ENCODE assay signal across 18 cellular contexts in the genomic region with DNA sequence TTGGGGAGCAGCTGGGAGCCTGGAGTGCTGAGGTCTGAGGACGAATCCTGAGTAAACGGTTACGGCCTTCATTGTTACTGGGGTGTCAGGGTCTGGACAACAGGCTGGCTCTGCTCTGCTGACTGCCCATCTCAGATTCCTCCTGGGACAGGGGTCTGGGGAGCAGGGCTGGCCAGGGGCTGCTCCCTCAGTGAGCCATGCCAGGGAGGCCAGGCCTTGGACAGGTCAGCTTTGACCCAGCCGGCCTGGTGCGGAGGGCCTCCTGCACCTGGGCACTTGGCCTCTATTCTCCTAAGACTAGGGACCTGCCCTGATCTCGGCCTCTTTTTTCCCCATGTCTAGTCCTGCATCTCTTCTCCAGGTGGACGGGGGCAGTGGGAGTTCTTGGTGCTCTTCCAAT. TPM values are rescaled to one million over a fixed set of nuclear protein-coding genes. Genes with fewer than 3 reads are reported as not detected.
A peak's percentile ranks its signal among the peaks of the same experiment; 100 is the strongest.
DNase-seq lines count a peak whose midpoint lies in the region; TF ChIP-seq lines count a peak whose summit lies in the region.
"Had no signal": no experiment of that assay in that cellular context is flagged by ENCODE, and none has a peak within 500 bp of the region (broad histone marks: within the 10 kb centered on the region; RNA-seq: fewer than 3 reads in every experiment).

No MANE protein-coding gene starts in this region.

- peaks cover 26% of the 10 kb centered on the region for H3K4me1 Mint-ChIP-seq in brain
- peaks cover 7% of the 10 kb centered on the region for H3K4me1 Mint-ChIP-seq in HFFc6 (ENCODE audit: low read depth)
- H3K4me1 Mint-ChIP-seq in CD8-positive, alpha-beta memory T cell, result peaks cover 0 to under 1% (median 0%) of the 10 kb centered on the region in 3 donors
- H3K4me1 Mint-ChIP-seq: B cell had no signal

- H3K36me3 Mint-ChIP-seq in brain (peaks cover 34% of the 10 kb centered on the region), HFFc6 (ENCODE audit: low read depth) (no peaks in the 10 kb centered on the region)
- H3K36me3 Mint-ChIP-seq in CD8-positive, alpha-beta memory T cell, result peaks cover 0 to 4% (median 0%) of the 10 kb centered on the region in 3 donors

- H2AFZ ChIP-seq in Karpas-422 (ENCODE audit: low read length), result no peak overlapping the region
- H2AFZ ChIP-seq in neuronal stem cell (ENCODE audit: low read length), result no peak overlapping the region

- peaks cover 15% of the 10 kb centered on the region for H3K4me1 ChIP-seq in DOHH2 (ENCODE audit: control insufficient read depth, low read length)
- peaks cover 17% of the 10 kb centered on the region for H3K4me1 ChIP-seq in Karpas-422 (ENCODE audit: low read length)
- H3K4me1 ChIP-seq in neuronal stem cell (ENCODE audit: control insufficient read depth in 2 of 2, insufficient read depth in 1 of 2, low read depth in 1 of 2, low read length in 2 of 2), result peaks cover 0 to 2% of the 10 kb centered on the region in 2 donors
- H3K4me1 ChIP-seq in CD8-positive, alpha-beta memory T cell (ENCODE audit: insufficient read depth, low read length), result no peaks in the 10 kb centered on the region
- H3K4me1 ChIP-seq: Caco-2 had no signal

- H3K23ac ChIP-seq in neuronal stem cell (ENCODE audit: low read depth, low read length, poor library complexity), result no peak overlapping the region

- H3K9me3 Mint-ChIP-seq in brain (peaks cover 0 to 2% (median 0%) of the 10 kb centered on the region in 5 experiments), HFFc6 (no peaks in the 10 kb centered on the region)
- H3K9me3 Mint-ChIP-seq in CD8-positive, alpha-beta memory T cell, result peaks cover 0 to 2% (median 0%) of the 10 kb centered on the region in 5 donors

- H2BK120ac ChIP-seq in neuronal stem cell (ENCODE audit: low read depth, low read length), result peak overlapping the region; percentile 18

- H3K4me2 ChIP-seq in DOHH2 (ENCODE audit: low read length) (peak overlapping the region; percentile 64; the same call in 1 of the 2 replicates), Karpas-422 (ENCODE audit: low read depth, low read length, poor library complexity, severe bottlenecking) (peak overlapping the region; percentile 68), neuronal stem cell (ENCODE audit: insufficient read depth, low read length, poor library complexity, severe bottlenecking) (no peak overlapping the region)

- H3K79me2 ChIP-seq in DOHH2 (ENCODE audit: control insufficient read depth, low read length), result no peaks in the 10 kb centered on the region
- no peaks in the 10 kb centered on the region for H3K79me2 ChIP-seq in Karpas-422 (ENCODE audit: low read length)

- H3K27ac Mint-ChIP-seq in brain (peak overlapping the region in 3 of 5 experiments; percentile 32 to 56 (median 44)), HFFc6 (no peak overlapping the region)
- H3K27ac Mint-ChIP-seq in CD8-positive, alpha-beta memory T cell, result peak overlapping the region in 3 of 8 donors; percentile 1 to 62 (median 38)
- H3K27ac Mint-ChIP-seq: B cell had no signal

- no peak overlapping the region for H2BK5ac ChIP-seq in neuronal stem cell (ENCODE audit: low read length)

- no peak overlapping the region for H3K4ac ChIP-seq in neuronal stem cell (ENCODE audit: low read length)

- H4K91ac ChIP-seq in neuronal stem cell (ENCODE audit: low read depth, low read length, poor library complexity), result no peak overlapping the region

- peaks cover 4% of the 10 kb centered on the region; the same call in 1 of the 2 replicates for H3K9me3 ChIP-seq in DOHH2 (ENCODE audit: control insufficient read depth, insufficient read depth, low read length)
- H3K9me3 ChIP-seq in Karpas-422 (ENCODE audit: low read length), result no peaks in the 10 kb centered on the region
- no peaks in the 10 kb centered on the region for H3K9me3 ChIP-seq in neuronal stem cell (replicated peaks in 1 of 2; ENCODE audit: control insufficient read depth in 2 of 2, insufficient read depth in 1 of 2, low read depth in 1 of 2, low read length in 2 of 2)
- H3K9me3 ChIP-seq in CD8-positive, alpha-beta memory T cell (ENCODE audit: low read length), result no peaks in the 10 kb centered on the region
- H3K9me3 ChIP-seq: BLaER1 treated with 17β-estradiol and CSF1 and Interleukin-3, amounts not matched to agents 10 nM and 100 nM; Caco-2 had no signal

- H2AK5ac ChIP-seq in neuronal stem cell (ENCODE audit: low read depth, low read length), result no peak overlapping the region

- no peaks in the 10 kb centered on the region for H3K79me1 ChIP-seq in neuronal stem cell (ENCODE audit: low read depth, low read length)

- peak overlapping the region; percentile 71 for H3K4me3 ChIP-seq in DOHH2 (ENCODE audit: low read length)
- H3K4me3 ChIP-seq in Karpas-422 (ENCODE audit: low read length), result peak overlapping the region; percentile 75; the same call in 1 of the 2 replicates
- no peak overlapping the region for H3K4me3 ChIP-seq in neuronal stem cell (ENCODE audit: low read length in 2 of 2)
- no peak overlapping the region for H3K4me3 ChIP-seq in CD8-positive, alpha-beta memory T cell (ENCODE audit: low read length)
- H3K4me3 ChIP-seq: BLaER1 treated with 17β-estradiol and CSF1 and Interleukin-3, amounts not matched to agents 10 nM and 100 nM; K562 had no signal

- H3K18ac ChIP-seq in neuronal stem cell (ENCODE audit: low read length), result peak overlapping the region; percentile 2

- peak overlapping the region; percentile 73 for H3K9ac ChIP-seq in Karpas-422 (ENCODE audit: low read length)
- H3K9ac ChIP-seq in neuronal stem cell (ENCODE audit: low read depth, low read length, poor library complexity), result no peak overlapping the region
- H3K9ac ChIP-seq: BLaER1 treated with 17β-estradiol and CSF1 and Interleukin-3, amounts not matched to agents 10 nM and 100 nM had no signal

- no peak overlapping the region for H3K4me3 Mint-ChIP-seq in brain
- H3K4me3 Mint-ChIP-seq in HFFc6, result no peak overlapping the region
- H3K4me3 Mint-ChIP-seq in CD8-positive, alpha-beta memory T cell, result no peak overlapping the region
- H3K4me3 Mint-ChIP-seq: B cell had no signal

- H3K36me3 ChIP-seq in DOHH2 (ENCODE audit: control insufficient read depth, low read length) (no peaks in the 10 kb centered on the region), Karpas-422 (ENCODE audit: insufficient read depth, low read length) (no peaks in the 10 kb centered on the region), neuronal stem cell (replicated peaks in 1 of 2; ENCODE audit: control insufficient read depth in 2 of 2, insufficient read depth in 2 of 2, low read length in 2 of 2) (no peaks in the 10 kb centered on the region)
- no peaks in the 10 kb centered on the region for H3K36me3 ChIP-seq in CD8-positive, alpha-beta memory T cell (ENCODE audit: insufficient read depth, low read length)
- H3K36me3 ChIP-seq: BLaER1 treated with 17β-estradiol and CSF1 and Interleukin-3, amounts not matched to agents 10 nM and 100 nM had no signal

- CTCF ChIA-PET in CD8-positive, alpha-beta memory T cell (lab: Charles Lee), result no interaction called here

- peaks cover 8% of the 10 kb centered on the region for H3K27me3 Mint-ChIP-seq in brain
- H3K27me3 Mint-ChIP-seq in HFFc6 (ENCODE audit: insufficient read depth), result peaks cover 48% of the 10 kb centered on the region
- H3K27me3 Mint-ChIP-seq in CD8-positive, alpha-beta memory T cell, result peaks cover 7 to 24% of the 10 kb centered on the region in 2 donors

- H3K9me2 ChIP-seq in DOHH2 (replicated peaks; ENCODE audit: control insufficient read depth, low read length) (no peaks in the 10 kb centered on the region), Karpas-422 (replicated peaks; ENCODE audit: insufficient read depth, low read length) (no peaks in the 10 kb centered on the region)

- no peak overlapping the region for H2BK15ac ChIP-seq in neuronal stem cell (ENCODE audit: low read length)

- H4K20me1 ChIP-seq in DOHH2 (ENCODE audit: control insufficient read depth, insufficient read depth, low read depth, low read length) (no peaks in the 10 kb centered on the region), Karpas-422 (ENCODE audit: insufficient read depth, low read depth, low read length) (no peaks in the 10 kb centered on the region)

- H2BK12ac ChIP-seq in neuronal stem cell (ENCODE audit: low read length), result no peak overlapping the region

- H3K27me3 ChIP-seq in DOHH2 (ENCODE audit: control insufficient read depth, low read length), result no peaks in the 10 kb centered on the region
- no peaks in the 10 kb centered on the region for H3K27me3 ChIP-seq in Karpas-422 (ENCODE audit: low read length)
- peaks cover 0 to 29% (median 0%) of the 10 kb centered on the region in 3 experiments for H3K27me3 ChIP-seq in neuronal stem cell (ENCODE audit: control insufficient read depth in 3 of 3, insufficient read depth in 3 of 3, low read depth in 1 of 3, low read length in 3 of 3)
- no peaks in the 10 kb centered on the region for H3K27me3 ChIP-seq in CD8-positive, alpha-beta memory T cell (ENCODE audit: insufficient read depth, low read length, poor library complexity, severe bottlenecking)

- DNase-seq in Karpas-422, result no peak
- DNase-seq in neuronal stem cell (ENCODE audit: low spot score), result no peak
- no peak for DNase-seq in SKM-1 (lab: John Stamatoyannopoulos, UW; ENCODE audit: unreplicated experiment)
- DNase-seq in HFFc6, result no peak
- no peak for DNase-seq in CD8-positive, alpha-beta memory T cell
- DNase-seq: 8988T, Caco-2, GDM1, GOT3, H7, IMR-90 had no signal

- H4K8ac ChIP-seq in neuronal stem cell (ENCODE audit: low read depth, low read length), result no peak overlapping the region

- H3K27ac ChIP-seq in DOHH2 (ENCODE audit: low read depth, low read length), result no peak overlapping the region
- H3K27ac ChIP-seq in Karpas-422 (ENCODE audit: low read length), result no peak overlapping the region
- H3K27ac ChIP-seq in neuronal stem cell (replicated peaks; ENCODE audit: low read length), result no peak overlapping the region
- H3K27ac ChIP-seq in CD8-positive, alpha-beta memory T cell (ENCODE audit: low read depth, low read length), result no peak overlapping the region
- H3K27ac ChIP-seq: BLaER1 treated with 17β-estradiol and CSF1 and Interleukin-3, amounts not matched to agents 10 nM and 100 nM had no signal

- H3F3A ChIP-seq in DOHH2 (ENCODE audit: control insufficient read depth, insufficient read depth), result no peaks in the 10 kb centered on the region

- TF ChIP-seq CTCF in DOHH2 (IDR thresholded peaks at IDR 0.05; ENCODE audit: low read depth, low read length, poor library complexity, severe bottlenecking) (no peak), brain (conservative IDR thresholded peaks at IDR 0.05) (no peak), HFFc6 (IDR thresholded peaks at IDR 0.05) (no peak)

- no CpG with 5 or more reads among the region's 7 CpGs for WGBS in neuronal stem cell (ENCODE audit: extremely low coverage in 2 of 2, insufficient read length in 2 of 2, insufficient replicate concordance in 1 of 2), 2 donors

- POLR2A ChIA-PET in CD8-positive, alpha-beta memory T cell (lab: Charles Lee), result no interaction called here

- no peak overlapping the region for H3K14ac ChIP-seq in neuronal stem cell (ENCODE audit: low read length)

RNA-seq across cellular contexts. Expression of a gene that starts 44.9 kb away (rescaled TPM):
- total RNA-seq in Karpas-422 (2014; rRNA removed; shearing (Covaris generic); ENCODE audit: low replicate concordance), result 3.5 and 4.1 TPM in 2 replicates
- 46.0 TPM for polyA plus RNA-seq in brain (ENCODE audit: insufficient read depth, low read depth, low replicate concordance)
- 3.1 TPM for polyA plus RNA-seq in neuronal stem cell (2013, experiment 1 of 2)
- polyA plus RNA-seq in neuronal stem cell (2013, experiment 2 of 2), result 3.2 TPM
- not detected for total RNA-seq in HFFc6 (2021; fragmentation: NEBNext Ultra II Directional; extraction: Animal tissue kit (Norgen Biotek cat#: 25700))
- under 1 TPM in 1 of 2 experiments, not detected in 1; 0.07 TPM for total RNA-seq in CD8-positive, alpha-beta memory T cell
- not detected for polyA plus RNA-seq in CD8-positive, alpha-beta memory T cell
- total RNA-seq: A673, Daoy, IMR-90 had no signal
- polyA plus RNA-seq: IMR-90 had no signal

RNA-seq across cellular contexts. Expression of a gene that starts 46.4 kb away (rescaled TPM):
- 60.0 and 92.7 TPM in 2 replicates for total RNA-seq in Karpas-422 (2014; rRNA removed; shearing (Covaris generic); ENCODE audit: low replicate concordance)
- 44.4 TPM for polyA plus RNA-seq in brain (ENCODE audit: insufficient read depth, low read depth, low replicate concordance)
- 40.9 TPM for polyA plus RNA-seq in neuronal stem cell (2013, experiment 1 of 2)
- 42.6 TPM for polyA plus RNA-seq in neuronal stem cell (2013, experiment 2 of 2)
- 10 to 100 TPM; 15.7 to 21.9 (median 18.1) TPM for total RNA-seq in HFFc6 (2021; fragmentation: NEBNext Ultra II Directional; extraction: Animal tissue kit (Norgen Biotek cat#: 25700))
- total RNA-seq in CD8-positive, alpha-beta memory T cell, result 10 to 100 TPM; 36.8 to 37.4 TPM
- 58.8 TPM for polyA plus RNA-seq in CD8-positive, alpha-beta memory T cell

Comparison
In these comparisons a context has a peak if more than half of its experiments do, and no peak if none do; other contexts are left out.
1. H3K4me3 ChIP-seq: peak in DOHH2 (single experiment) and Karpas-422 (single experiment); none in neuronal stem cell (0 of 2) and CD8-positive, alpha-beta memory T cell (single experiment).